7 cellular contexts compared by ENCODE assay signal in genomic region chr15:32307592-32307991, GRCh38.
A peak's percentile ranks its signal among the peaks of the same experiment; 100 is the strongest.
DNase-seq lines count a peak whose midpoint lies in the region; ATAC-seq, FAIRE-seq and TF ChIP-seq lines count a peak whose summit lies in the region.
"Not testable (repeated sequence)": the region's sequence is repeated elsewhere in the genome, so short reads cannot be mapped to it uniquely, and the experiment has no call there.

No MANE protein-coding gene starts in this region.

- TF ChIP-seq EP300 in sigmoid colon (IDR thresholded peaks at IDR 0.05) = not testable (repeated sequence)

- H3K9me3 ChIP-seq in body of pancreas; kidney (ENCODE audit: control insufficient read depth in 1 of 2, low read length in 2 of 2); pancreas; sigmoid colon; testis: not testable (repeated sequence)

- not testable (repeated sequence) for H3K27ac ChIP-seq in body of pancreas; kidney (ENCODE audit: low read depth in 2 of 2, low read length in 2 of 2); pancreas; sigmoid colon; testis

- FAIRE-seq in D721Med (lab: Jason Lieb, UNC) = peak; percentile 99
- not testable (repeated sequence) for FAIRE-seq in kidney (lab: Jason Lieb, UNC)
- FAIRE-seq in pancreas (lab: Jason Lieb, UNC) = peak; percentile 45

- intact Hi-C loops in body of pancreas (cut with DNase I); Right ventricle myocardium superior (cut with DNase I); kidney (cut with DNase I); pancreas (cut with DNase I); sigmoid colon (cut with DNase I); testis (cut with DNase I; ENCODE audit: low total_unique reads): not testable (repeated sequence)

- not testable (repeated sequence) for H3K4me1 ChIP-seq in body of pancreas; kidney (ENCODE audit: control insufficient read depth in 1 of 2, insufficient read depth in 1 of 2, low read depth in 1 of 2, low read length in 2 of 2); pancreas; sigmoid colon; testis

- not testable (repeated sequence) for H3K27me3 ChIP-seq in body of pancreas, pancreas, sigmoid colon, testis

- not testable (repeated sequence) for DNase-seq in D721Med (ENCODE audit: insufficient read length, low spot score)
- DNase-seq in body of pancreas = peak; percentile 4 to 63 (median 25)
- DNase-seq in Right ventricle myocardium superior = peak; percentile 37
- DNase-seq in kidney = peak; percentile 34
- peak in 4 of 6 donors; percentile 22 to 68 (median 39) for DNase-seq in pancreas
- DNase-seq in sigmoid colon = peak; percentile 54
- peak; percentile 86 for DNase-seq in testis

- H3K9ac ChIP-seq in kidney (ENCODE audit: low read length in 2 of 2) = not testable (repeated sequence)

- not testable (repeated sequence) for TF ChIP-seq POLR2A in body of pancreas (IDR thresholded peaks at IDR 0.05); sigmoid colon (IDR thresholded peaks at IDR 0.05); testis (IDR thresholded peaks at IDR 0.05)

- H3K4me3 ChIP-seq in body of pancreas; kidney (ENCODE audit: low read length in 2 of 2); pancreas; sigmoid colon; testis: not testable (repeated sequence)

- 12 to 13% methylated on average over 5 of the region's 5 CpGs for WGBS in body of pancreas, 2 donors
- WGBS in pancreas, 2 donors = 8 to 13% methylated on average over 4 to 5 of the region's 5 CpGs
- WGBS in sigmoid colon, 2 donors = 60 to 72% methylated on average over 5 of the region's 5 CpGs
- WGBS in testis, 2 donors = 30 to 43% methylated on average over 5 of the region's 5 CpGs

- ATAC-seq in body of pancreas; Right ventricle myocardium superior (ENCODE audit: poor library complexity): not testable (repeated sequence)
- peak in 1 of 4 donors; percentile 60 for ATAC-seq in pancreas

- H3K36me3 ChIP-seq in body of pancreas (replicated peaks in 1 of 2; ENCODE audit: insufficient read depth in 1 of 2, low read depth in 2 of 2); kidney (ENCODE audit: control insufficient read depth in 1 of 2, insufficient read depth in 2 of 2, low read length in 2 of 2); pancreas; sigmoid colon; testis (ENCODE audit: low read depth, missing control alignments): not testable (repeated sequence)

- not testable (repeated sequence) for TF ChIP-seq CTCF in D721Med (IDR thresholded peaks at IDR 0.05; ENCODE audit: insufficient read depth, missing control alignments); body of pancreas (IDR thresholded peaks at IDR 0.05); kidney (IDR thresholded peaks at IDR 0.05; ENCODE audit: borderline replicate concordance, extremely low read depth, insufficient read depth); pancreas (IDR thresholded peaks at IDR 0.05); sigmoid colon (IDR thresholded peaks at IDR 0.05); testis (IDR thresholded peaks at IDR 0.05)
